In the genomic region with DNA sequence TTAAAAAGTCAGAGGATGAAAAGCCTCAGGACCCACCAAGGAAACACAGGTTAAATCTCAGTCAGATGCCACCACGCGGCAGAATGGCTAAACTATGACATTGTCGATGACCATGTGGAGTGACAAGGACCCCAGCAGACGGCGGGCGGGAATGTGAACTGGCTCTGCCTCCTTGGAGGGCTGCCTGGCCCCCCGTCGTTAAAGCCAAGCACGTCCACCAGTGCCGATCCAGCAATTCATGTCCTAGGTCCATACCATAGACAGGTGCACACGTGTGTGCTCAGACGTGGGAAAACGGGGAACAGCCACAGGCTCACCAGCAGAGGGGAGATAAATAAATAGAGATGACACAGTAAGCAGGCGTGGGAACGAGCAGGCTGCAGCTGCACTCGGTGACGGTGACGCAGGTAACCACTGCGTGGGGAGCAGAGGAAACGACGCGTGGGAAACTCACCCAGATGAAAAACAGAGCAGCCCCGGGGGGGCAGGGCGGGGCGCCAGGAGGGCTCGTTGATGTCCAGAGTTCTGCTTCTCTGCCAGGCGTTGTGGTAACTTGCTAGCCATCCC, we compare ENCODE assay signal across 8 cellular contexts. TPM values are rescaled to one million over a fixed set of nuclear protein-coding genes. Genes with fewer than 3 reads are reported as not detected.
A peak's percentile ranks its signal among the peaks of the same experiment; 100 is the strongest.
DNase-seq lines count a peak whose midpoint lies in the region; ATAC-seq and TF ChIP-seq lines count a peak whose summit lies in the region.

No MANE protein-coding gene starts in this region.

- intact Hi-C loops in Caco-2 (cut with micrococcal nuclease; ENCODE audit: unreplicated experiment): no loop called here

- no peak overlapping the region for H4K12ac ChIP-seq in trophoblast cell (ENCODE audit: low read depth, low read length)

- no peak overlapping the region for H2AK5ac ChIP-seq in trophoblast cell (ENCODE audit: low read length)

- no peak overlapping the region for H3K18ac ChIP-seq in trophoblast cell (ENCODE audit: low read length)

- H4K8ac ChIP-seq in trophoblast cell (ENCODE audit: low read depth, low read length): no peak overlapping the region

- peaks cover 7% of the 10 kb centered on the region for H3K4me1 Mint-ChIP-seq in Caco-2 (ENCODE audit: low read depth, unreplicated experiment)

- H2AFZ ChIP-seq in trophoblast cell (ENCODE audit: insufficient read depth, low read length, poor library complexity): no peak overlapping the region

- H3K36me3 ChIP-seq in Caco-2 (ENCODE audit: control insufficient read depth, insufficient read depth, low read length) (no peaks in the 10 kb centered on the region), trophoblast cell (ENCODE audit: control insufficient read depth in 1 of 2, insufficient read depth in 2 of 2, low read length in 2 of 2) (no peaks in the 10 kb centered on the region)

- H3K4ac ChIP-seq in trophoblast cell (ENCODE audit: low read depth, low read length): no peak overlapping the region

- no peak for ATAC-seq in HG02870 (IDR thresholded peaks at IDR 0.05; ENCODE audit: unreplicated experiment)

- peak overlapping the region; percentile 67 for H3K4me3 Mint-ChIP-seq in Caco-2 (ENCODE audit: unreplicated experiment)

- CTCF ChIA-PET in Caco-2 (lab: Charles Lee): no interaction called here

- H3K27ac Mint-ChIP-seq in Caco-2 (ENCODE audit: unreplicated experiment): no peak overlapping the region

- H3K14ac ChIP-seq in trophoblast cell (ENCODE audit: low read length): no peak overlapping the region

- no TSS peak for BruUV-seq in Caco-2 (replicated peaks; lab: Mats Ljungman, UMichigan)

- peaks cover 10% of the 10 kb centered on the region for H3K9me3 Mint-ChIP-seq in Caco-2 (ENCODE audit: unreplicated experiment)

- H3K36me3 Mint-ChIP-seq in Caco-2 (ENCODE audit: insufficient read depth, unreplicated experiment): no peaks in the 10 kb centered on the region

- POLR2A ChIA-PET in Caco-2 (lab: Charles Lee): no interaction called here

- no peak overlapping the region for H3K23ac ChIP-seq in trophoblast cell (ENCODE audit: low read length)

- H2BK5ac ChIP-seq in trophoblast cell (ENCODE audit: low read depth, low read length, poor library complexity): no peak overlapping the region

- no peaks in the 10 kb centered on the region for H3K79me2 ChIP-seq in trophoblast cell (ENCODE audit: control insufficient read depth, insufficient read depth, low read length, poor library complexity)

- H3K9ac ChIP-seq in trophoblast cell (ENCODE audit: low read length): no peak overlapping the region

- no peaks in the 10 kb centered on the region; the same call in 1 of the 2 replicates for H3K27me3 ChIP-seq in Caco-2 (replicated peaks; ENCODE audit: control insufficient read depth, insufficient read depth, low read length)
- H3K27me3 ChIP-seq in trophoblast cell (ENCODE audit: insufficient read depth, low read length): no peaks in the 10 kb centered on the region

- H3K4me3 ChIP-seq in Caco-2 (ENCODE audit: low read depth, low read length) (no peak overlapping the region), trophoblast cell (ENCODE audit: low read depth, low read length) (no peak overlapping the region)

- H3K9me3 ChIP-seq in Caco-2 (peaks cover 8% of the 10 kb centered on the region; the same call in 1 of the 2 replicates), trophoblast cell (ENCODE audit: insufficient read depth, low read depth, low read length) (peaks cover 2% of the 10 kb centered on the region)

- no peak for TF ChIP-seq CTCF in Caco-2 (IDR thresholded peaks at IDR 0.05; ENCODE audit: insufficient read depth in 1 of 2, low read depth in 1 of 2, low read length in 1 of 2, severe bottlenecking in 1 of 2, unreplicated experiment in 1 of 2)

- WGBS in trophoblast cell (ENCODE audit: extremely low coverage, insufficient coverage, insufficient read length): no CpG with 5 or more reads among the region's 27 CpGs

- H3K4me1 ChIP-seq in Caco-2 (0 out of 2 replicates have a peak, but pooled peaks cover 5% of the 10 kb centered on the region), trophoblast cell (ENCODE audit: control insufficient read depth in 1 of 2, insufficient read depth in 2 of 2, low read length in 2 of 2) (no peaks in the 10 kb centered on the region)

- H2BK12ac ChIP-seq in trophoblast cell (ENCODE audit: low read length): no peak overlapping the region

- peak; percentile 18 to 39 for DNase-seq in Caco-2
- peak; percentile 60 for DNase-seq in NAMALWA (ENCODE audit: low spot score)
- DNase-seq in activated T-cell treated with anti-CD3 and anti-CD28 coated beads for 48 hours (ENCODE audit: low read depth): peak; percentile 68
- DNase-seq in mesenteric fat pad (ENCODE audit: low spot score): peak; percentile 60
- peak; percentile 87 to 95 (median 91) for DNase-seq in stimulated activated naive CD4-positive, alpha-beta T cell (lab: John Stamatoyannopoulos, UW)
- no peak for DNase-seq in trophoblast cell
- DNase-seq in COR-L47 (lab: John Stamatoyannopoulos, UW): no peak

- no peaks in the 10 kb centered on the region for H3K79me1 ChIP-seq in trophoblast cell (ENCODE audit: low read length)

- peaks cover 43% of the 10 kb centered on the region for H3K27me3 Mint-ChIP-seq in Caco-2 (ENCODE audit: insufficient read depth, unreplicated experiment)

- no peak overlapping the region for H3K4me2 ChIP-seq in trophoblast cell (ENCODE audit: low read length)

- no peak overlapping the region for H4K91ac ChIP-seq in trophoblast cell (ENCODE audit: low read depth, low read length)

- H3K27ac ChIP-seq in trophoblast cell (ENCODE audit: low read depth, low read length): no peak overlapping the region

- H2BK120ac ChIP-seq in trophoblast cell (ENCODE audit: insufficient read depth, low read length, poor library complexity): no peak overlapping the region

RNA-seq across cellular contexts. Expression of a gene that starts 28.3 kb away (rescaled TPM):
- total RNA-seq in Caco-2 (2022): 0.75 TPM in 1 of 2 replicates, not detected in the other
- 32.4 TPM for total RNA-seq in mesenteric fat pad
- 1.2 and 1.3 TPM in 2 replicates for polyA plus RNA-seq in trophoblast cell (2013)

Comparison
In these comparisons a context has a peak if more than half of its experiments do, and no peak if none do; other contexts are left out.
1. DNase-seq: peak in Caco-2 (2 of 2), NAMALWA (single experiment), activated T-cell treated with anti-CD3 and anti-CD28 coated beads for 48 hours (single experiment), mesenteric fat pad (single experiment) and stimulated activated naive CD4-positive, alpha-beta T cell (6 of 6); none in trophoblast cell (0 of 2) and COR-L47 (single experiment).
2. RNA of a gene that starts 28.3 kb away (total RNA-seq): 32.4 TPM in mesenteric fat pad (single experiment); 0.75 TPM in Caco-2; every median in the first group is over 10 times any median in the second.